20 cellular contexts compared by ENCODE assay signal in genomic region chr2:222738312-222738711, GRCh38.
DNase-seq lines count a peak whose midpoint lies in the region; ATAC-seq, FAIRE-seq and TF ChIP-seq lines count a peak whose summit lies in the region.
"Had no signal": no experiment of that assay in that cellular context is flagged by ENCODE, and none has a peak within 500 bp of the region (broad histone marks: within the 10 kb centered on the region; RNA-seq: fewer than 3 reads in every experiment).

No MANE protein-coding gene starts in this region.

- H3K36me3 ChIP-seq in GM23338 (ENCODE audit: insufficient read depth) (no peaks in the 10 kb centered on the region), HUES64 (ENCODE audit: insufficient read depth, low read length) (no peaks in the 10 kb centered on the region), K562 (ENCODE audit: control insufficient read depth, insufficient read depth, low read length) (no peaks in the 10 kb centered on the region), skeletal muscle tissue (ENCODE audit: control insufficient read depth in 3 of 3, insufficient read depth in 3 of 3, low read length in 3 of 3) (no peaks in the 10 kb centered on the region)
- H3K36me3 ChIP-seq: HAP-1 had no signal

- peak overlapping the region; percentile 56; the same call in 1 of the 2 replicates for H3K27ac ChIP-seq in GM23338 (ENCODE audit: low read depth)
- H3K27ac ChIP-seq in HUES64 (ENCODE audit: low read depth, low read length) = peak overlapping the region; percentile 65
- peak overlapping the region; percentile 55; the same call in 1 of the 3 replicates for H3K27ac ChIP-seq in K562 (ENCODE audit: extremely low read depth, low read depth, low read length)
- peak overlapping the region; percentile 85 for H3K27ac ChIP-seq in skeletal muscle tissue (ENCODE audit: low read depth, low read length)
- H3K27ac ChIP-seq: GM23248 had no signal

- POLR2A ChIA-PET in K562 (lab: Yijun Ruan, JAX) = interaction anchor here (1.6 kb wide), 1 partner anchor 21 kb away, joined by 3 read pairs; no protein-coding TSS in a partner anchor

- peaks cover 6% of the 10 kb centered on the region for H3K27me3 Mint-ChIP-seq in GM23338 (ENCODE audit: insufficient read depth, low read depth, poor library complexity)

- intact Hi-C loops in K562 (cut with micrococcal nuclease) = no loop called here

- TF ChIP-seq RAD21 in K562 (CRISPR knock-in tag; conservative IDR thresholded peaks at IDR 0.05 in 1 of 2, IDR thresholded peaks at IDR 0.05 in 1 of 2) = no peak

- H3F3A ChIP-seq in GM23338 (replicated peaks; ENCODE audit: low read depth) = no peaks in the 10 kb centered on the region

- H4K20me1 ChIP-seq in GM23338 (replicated peaks; ENCODE audit: insufficient read depth) = no peaks in the 10 kb centered on the region
- no peaks in the 10 kb centered on the region for H4K20me1 ChIP-seq in K562 (replicated peaks; ENCODE audit: control insufficient read depth, insufficient read depth, low read length)

- no peak for FAIRE-seq in K562 (lab: Jason Lieb, UNC)
- FAIRE-seq: GM12891 had no signal

- peaks cover 17% of the 10 kb centered on the region for H3K4me1 Mint-ChIP-seq in GM23338

- in situ Hi-C loops in K562 (cut with MboI) = no loop called here

- H3K9me1 ChIP-seq in K562 (ENCODE audit: control insufficient read depth, insufficient read depth, low read length) = no peaks in the 10 kb centered on the region

- no peaks in the 10 kb centered on the region for H3K27me3 ChIP-seq in GM23338 (ENCODE audit: insufficient read depth)
- H3K27me3 ChIP-seq in HUES64 (ENCODE audit: insufficient read depth, low read length) = no peaks in the 10 kb centered on the region
- no peaks in the 10 kb centered on the region for H3K27me3 ChIP-seq in K562 (ENCODE audit: control insufficient read depth in 2 of 2, insufficient read depth in 2 of 2, low read length in 2 of 2)
- H3K27me3 ChIP-seq in skeletal muscle tissue (ENCODE audit: control insufficient read depth in 3 of 3, insufficient read depth in 3 of 3, low read length in 3 of 3) = no peaks in the 10 kb centered on the region

- peaks cover 9% of the 10 kb centered on the region; the same call in 1 of the 2 replicates for H3K9me2 ChIP-seq in GM23338 (ENCODE audit: insufficient read depth)

- 91% methylated on average over 4 of the region's 5 CpGs for WGBS in HUES64
- WGBS in K562 (ENCODE audit: insufficient coverage, low coverage, missing lambda C conversion rate) = 92% methylated on average over 5 of the region's 5 CpGs

- no peak for TF ChIP-seq POLR2A in K562 (conservative IDR thresholded peaks at IDR 0.05)

- H2AFZ ChIP-seq in GM23338 (no peak overlapping the region), K562 (ENCODE audit: low read depth, low read length) (peak overlapping the region; percentile 47; the same call in 1 of the 2 replicates)
- H2AFZ ChIP-seq: GM23248 had no signal

- BruUV-seq in K562 (replicated peaks; lab: Mats Ljungman, UMichigan) = no TSS peak

- peaks cover 4% of the 10 kb centered on the region; the same call in 1 of the 3 replicates for H3K36me3 Mint-ChIP-seq in GM23338 (ENCODE audit: low read depth)
- H3K36me3 Mint-ChIP-seq: CD4-positive, CD25-positive, alpha-beta regulatory T cell; CD8-positive, alpha-beta T cell had no signal

- no peak overlapping the region for H3K4me3 Mint-ChIP-seq in GM23338
- H3K4me3 Mint-ChIP-seq: CD4-positive, CD25-positive, alpha-beta regulatory T cell; CD8-positive, alpha-beta T cell; HFFc6 had no signal

- DNase-seq in GM23338 (ENCODE audit: low spot score) = no peak
- no peak for DNase-seq in K562 (ENCODE audit: extremely low read depth in 1 of 4, low spot score in 3 of 4)
- no peak for DNase-seq in NCI-H82 treated with DMSO at 0.1 percent for 48 hours (lab: John Stamatoyannopoulos, UW; ENCODE audit: unreplicated experiment)
- no peak for DNase-seq in dermis blood vessel endothelial cell
- no peak for DNase-seq in activated gamma-delta T cell treated with Interleukin-2 at 50 U/mL for 16 hours
- DNase-seq: 8988T; C1 segment of cervical spinal cord; Caco-2; CD8-positive, alpha-beta T cell; DMS53; DMS79 treated with DMSO at 0.1 percent for 48 hours; GF-D8; GM23248; HFFc6 had no signal

- no peak for TF ChIP-seq EP300 in K562 (IDR thresholded peaks at IDR 0.05; ENCODE audit: low read length)

- H3K4me3 ChIP-seq in GM23338 (no peak overlapping the region), HUES64 (ENCODE audit: low read length) (no peak overlapping the region), K562 (no peak overlapping the region), skeletal muscle tissue (ENCODE audit: low read length in 3 of 3) (no peak overlapping the region)
- H3K4me3 ChIP-seq: GM23248, HAP-1 had no signal

- H3K27ac Mint-ChIP-seq in GM23338 = peak overlapping the region; percentile 94
- H3K27ac Mint-ChIP-seq: CD4-positive, CD25-positive, alpha-beta regulatory T cell; CD8-positive, alpha-beta T cell had no signal

- H3K9ac ChIP-seq in HUES64 (ENCODE audit: low read depth, low read length) = no peak overlapping the region
- no peak overlapping the region for H3K9ac ChIP-seq in K562 (ENCODE audit: insufficient read depth in 1 of 2, low read depth in 2 of 2, low read length in 2 of 2)
- H3K9ac ChIP-seq in skeletal muscle tissue (ENCODE audit: low read depth in 1 of 3, low read length in 3 of 3) = peak overlapping the region in 1 of 3 donors; percentile 17
- H3K9ac ChIP-seq: GM23248 had no signal

- H3K9me3 Mint-ChIP-seq in GM23338 = peaks cover 4% of the 10 kb centered on the region; the same call in 1 of the 3 replicates
- H3K9me3 Mint-ChIP-seq: CD8-positive, alpha-beta T cell; HFFc6 had no signal

- H3K4me1 ChIP-seq in GM23338 (ENCODE audit: insufficient read depth) = peaks cover 13% of the 10 kb centered on the region
- H3K4me1 ChIP-seq in HUES64 (ENCODE audit: insufficient read depth, low read length) = peaks cover 9% of the 10 kb centered on the region; the same call in 1 of the 2 replicates
- peaks cover 0 to 7% of the 10 kb centered on the region in 2 experiments; a peak in 2 of 5 replicates for H3K4me1 ChIP-seq in K562 (replicated peaks in 1 of 2; ENCODE audit: control insufficient read depth in 2 of 2, insufficient read depth in 2 of 2, low read length in 2 of 2)
- peaks cover 21 to 29% (median 26%) of the 10 kb centered on the region in 3 donors for H3K4me1 ChIP-seq in skeletal muscle tissue (ENCODE audit: control insufficient read depth in 3 of 3, insufficient read depth in 3 of 3, low read length in 3 of 3)
- H3K4me1 ChIP-seq: HAP-1 had no signal

- no peak for TF ChIP-seq CTCF in GM23338 (conservative IDR thresholded peaks at IDR 0.05; ENCODE audit: low read depth in 2 of 2)
- TF ChIP-seq CTCF in K562 (IDR thresholded peaks at IDR 0.05 in 2 of 3, conservative IDR thresholded peaks at IDR 0.05 in 1 of 3; ENCODE audit: insufficient read depth in 2 of 3, low read depth in 1 of 3, low read length in 3 of 3) = no peak

- CTCF ChIA-PET in K562 (lab: Yijun Ruan, JAX; ENCODE audit: low intra/inter-chr PET ratio) = no interaction called here

- H3K9me3 ChIP-seq in HUES64 (ENCODE audit: insufficient read depth, low read depth, low read length) (no peaks in the 10 kb centered on the region), K562 (replicated peaks; ENCODE audit: control insufficient read depth, insufficient read depth, low read depth, low read length) (no peaks in the 10 kb centered on the region; the same call in 1 of the 2 replicates), skeletal muscle tissue (ENCODE audit: control insufficient read depth in 3 of 3, low read length in 3 of 3) (no peaks in the 10 kb centered on the region)
- H3K9me3 ChIP-seq: Caco-2, HAP-1 had no signal

- H3K4me2 ChIP-seq in GM23338 (peak overlapping the region; percentile 27), K562 (ENCODE audit: insufficient read depth, low read length) (no peak overlapping the region)

- H3K79me2 ChIP-seq in GM23338 (replicated peaks; ENCODE audit: insufficient read depth) (no peaks in the 10 kb centered on the region), K562 (ENCODE audit: control insufficient read depth, insufficient read depth, low read length) (no peaks in the 10 kb centered on the region)

- ATAC-seq in GM23338 (peak; percentile 43), K562 (no peak), HG02970 (IDR thresholded peaks at IDR 0.05; ENCODE audit: low FRiP score, unreplicated experiment) (no peak)
- ATAC-seq: CD8-positive, alpha-beta T cell had no signal

TF ChIP-seq in GM23338, 12 proteins besides CTCF, POLR2A, EP300 and RAD21 (continues in another document):
- TF ChIP-seq JUNB (IDR thresholded peaks at IDR 0.05; ENCODE audit: unreplicated experiment) = no peak
- TF ChIP-seq NANOG (IDR thresholded peaks at IDR 0.05; ENCODE audit: borderline replicate concordance) = no peak
- no peak for TF ChIP-seq EZH2phosphoT487 (IDR thresholded peaks at IDR 0.05; ENCODE audit: unreplicated experiment)
- no peak for TF ChIP-seq EZH2 (IDR thresholded peaks at IDR 0.05; ENCODE audit: low read depth, unreplicated experiment)
- TF ChIP-seq CREB1 (CRISPR knock-in tag; IDR thresholded peaks at IDR 0.05; ENCODE audit: low read depth) = no peak
- TF ChIP-seq STAT1 (IDR thresholded peaks at IDR 0.05; ENCODE audit: unreplicated experiment) = no peak
- no peak for TF ChIP-seq ZNF114 (CRISPR knock-in tag; IDR thresholded peaks at IDR 0.05)
- no peak for TF ChIP-seq ZNF331 (CRISPR knock-in tag; IDR thresholded peaks at IDR 0.05; ENCODE audit: low read depth)

TF ChIP-seq in K562, 482 proteins besides CTCF, POLR2A, EP300 and RAD21:
- TF ChIP-seq NCOA2 (IDR thresholded peaks at IDR 0.05; ENCODE audit: partially characterized antibody in 2 of 2) (no peak), BACH1 (tag; IDR thresholded peaks at IDR 0.05) (0 out of 2 replicates have a peak, but pooled peaks have one; percentile 17)
